In genomic region chr6:45678063-45678620, GRCh38 we compare ENCODE assay signal across 15 cellular contexts.
DNase-seq lines count a peak whose midpoint lies in the region; ATAC-seq, FAIRE-seq and TF ChIP-seq lines count a peak whose summit lies in the region.
"Had no signal": no experiment of that assay in that cellular context is flagged by ENCODE, and none has a peak within 500 bp of the region (broad histone marks: within the 10 kb centered on the region; RNA-seq: fewer than 3 reads in every experiment).

No MANE protein-coding gene starts in this region.

- peak overlapping the region; percentile 86 for H3K27ac Mint-ChIP-seq in activated T-helper 17 cell treated with anti-CD3 and anti-CD28 coated beads, Interleukin-2, amount 50 U/mL, for 72 hours

- peak overlapping the region; percentile 3 for H3K27ac ChIP-seq in AG04450 (ENCODE audit: low read depth, low read length)
- H3K27ac ChIP-seq: gastrocnemius medialis, PC-9, psoas muscle, thyroid gland had no signal

- CTCF ChIA-PET in AG04450 (lab: Charles Lee), result no interaction called here

- no peak overlapping the region for H3K4me3 ChIP-seq in AG04450 (ENCODE audit: low read depth, low read length)
- H3K4me3 ChIP-seq: gastrocnemius medialis, PC-9, psoas muscle, thyroid gland had no signal

- peak; percentile 66 for FAIRE-seq in GM19239 (lab: Jason Lieb, UNC)
- FAIRE-seq: HepG2 had no signal

- no peak for ATAC-seq in activated T-helper 17 cell treated with anti-CD3 and anti-CD28 coated beads, Interleukin-2, amount 50 U/mL, for 72 hours (replicated peaks)
- ATAC-seq in GM21360 (IDR thresholded peaks at IDR 0.05; ENCODE audit: unreplicated experiment), result no peak

- DNase-seq in AG04450 (ENCODE audit: low read depth, low spot score), result no peak
- no peak for DNase-seq in GM19239 (ENCODE audit: insufficient read length, low spot score)
- peak; percentile 12 for DNase-seq in midbrain (lab: John Stamatoyannopoulos, UW)
- DNase-seq in GM03348 (ENCODE audit: low spot score), result no peak
- no peak for DNase-seq in GDM1 (lab: John Stamatoyannopoulos, UW)
- no peak for DNase-seq in iPS-NIHi7 (ENCODE audit: extremely low spot score)
- DNase-seq: gastrocnemius medialis, H9, NCI-H2029, PC-9, psoas muscle, thyroid gland had no signal

- peaks cover 7% of the 10 kb centered on the region; the same call in 1 of the 2 replicates for H3K9me3 ChIP-seq in AG04450 (ENCODE audit: control insufficient read depth, insufficient read depth, low read length)
- H3K9me3 ChIP-seq: thyroid gland had no signal

- peak overlapping the region; percentile 81 for H3K4me3 Mint-ChIP-seq in activated T-helper 17 cell treated with anti-CD3 and anti-CD28 coated beads, Interleukin-2, amount 50 U/mL, for 72 hours
- H3K4me3 Mint-ChIP-seq: H9 had no signal

- H3K4me1 Mint-ChIP-seq in activated T-helper 17 cell treated with anti-CD3 and anti-CD28 coated beads, Interleukin-2, amount 50 U/mL, for 72 hours, result peaks cover 33% of the 10 kb centered on the region

- H3K36me3 Mint-ChIP-seq in activated T-helper 17 cell treated with anti-CD3 and anti-CD28 coated beads, Interleukin-2, amount 50 U/mL, for 72 hours (ENCODE audit: low read depth), result no peaks in the 10 kb centered on the region

- POLR2A ChIA-PET in AG04450 (lab: Yijun Ruan, JAX), result no interaction called here

- no peaks in the 10 kb centered on the region for H3K27me3 ChIP-seq in AG04450 (ENCODE audit: control insufficient read depth, insufficient read depth, low read length)
- H3K27me3 ChIP-seq: gastrocnemius medialis had no signal

- no peak for TF ChIP-seq CTCF in AG04450 (IDR thresholded peaks at IDR 0.05; ENCODE audit: low read depth, low read length)

- H3K27me3 Mint-ChIP-seq in activated T-helper 17 cell treated with anti-CD3 and anti-CD28 coated beads, Interleukin-2, amount 50 U/mL, for 72 hours, result no peaks in the 10 kb centered on the region

- H3K9me3 Mint-ChIP-seq in activated T-helper 17 cell treated with anti-CD3 and anti-CD28 coated beads, Interleukin-2, amount 50 U/mL, for 72 hours, result peaks cover 3% of the 10 kb centered on the region
